7 cellular contexts compared by ENCODE assay signal in the genomic region with DNA sequence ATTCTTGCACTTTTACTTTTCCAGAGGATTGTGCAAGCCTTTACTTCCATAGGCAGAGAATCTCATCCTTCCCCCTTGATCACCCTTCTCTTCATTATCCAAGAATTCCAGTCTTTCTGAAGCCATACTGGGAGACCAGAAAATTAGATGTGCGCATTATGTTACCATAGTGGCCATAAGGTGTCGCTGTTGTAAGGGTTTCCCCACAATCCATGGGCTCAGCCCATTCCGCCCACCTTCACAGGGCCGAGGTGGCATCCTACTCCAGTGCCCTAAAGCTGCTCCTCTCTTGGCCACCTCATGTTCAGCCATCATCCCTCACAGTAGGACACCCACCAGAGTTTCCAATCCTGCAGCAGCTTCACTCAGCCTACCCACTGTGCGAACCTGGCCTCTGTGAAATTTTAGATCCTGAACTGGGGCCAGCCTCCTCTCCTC. TPM values are rescaled to one million over a fixed set of nuclear protein-coding genes. Genes with fewer than 3 reads are reported as not detected.
DNase-seq lines count a peak whose midpoint lies in the region; ATAC-seq and TF ChIP-seq lines count a peak whose summit lies in the region.

No MANE protein-coding gene starts in this region.

- 58 to 59% methylated on average over 5 of the region's 5 CpGs for WGBS in heart right ventricle, 2 donors
- 57 to 68% methylated on average over 5 of the region's 5 CpGs for WGBS in sigmoid colon, 2 donors

- no peak for TF ChIP-seq POLR2A in sigmoid colon (IDR thresholded peaks at IDR 0.05)

- H3K27ac ChIP-seq in heart right ventricle: no peak overlapping the region
- H3K27ac ChIP-seq in sigmoid colon: peak overlapping the region in 2 of 4 donors; percentile 34 to 36

- H3K27ac Mint-ChIP-seq in activated T-cell treated with anti-CD3 and anti-CD28 coated beads, Interleukin-2, amount 50 U/mL, for 24 hours: peak overlapping the region; percentile 45

- TF ChIP-seq CTCF in heart right ventricle (IDR thresholded peaks at IDR 0.05) (peak; percentile 49 to 75 (median 69)), sigmoid colon (IDR thresholded peaks at IDR 0.05) (peak; percentile 37 to 74 (median 53))

- no peaks in the 10 kb centered on the region for H3K9me3 Mint-ChIP-seq in activated T-cell treated with anti-CD3 and anti-CD28 coated beads, Interleukin-2, amount 50 U/mL, for 24 hours

- H3K9me3 ChIP-seq in heart right ventricle (no peaks in the 10 kb centered on the region), sigmoid colon (no peaks in the 10 kb centered on the region)

- H3K4me1 ChIP-seq in heart right ventricle (peaks cover 10 to 76% (median 40%) of the 10 kb centered on the region in 9 donors), sigmoid colon (peaks cover 0 to 60% (median 39%) of the 10 kb centered on the region in 4 donors)

- H3K27me3 ChIP-seq in heart right ventricle (no peaks in the 10 kb centered on the region), sigmoid colon (no peaks in the 10 kb centered on the region)

- H3K4me1 Mint-ChIP-seq in activated T-cell treated with anti-CD3 and anti-CD28 coated beads, Interleukin-2, amount 50 U/mL, for 24 hours (ENCODE audit: low read depth): peaks cover 12% of the 10 kb centered on the region

- no peak overlapping the region for H3K4me3 Mint-ChIP-seq in activated T-cell treated with anti-CD3 and anti-CD28 coated beads, Interleukin-2, amount 50 U/mL, for 24 hours

- DNase-seq in GM03348 (ENCODE audit: low spot score) (peak; percentile 61), Kasumi-1 (lab: John Stamatoyannopoulos, UW) (peak; percentile 10 to 30), heart right ventricle (peak in 1 of 2 donors; percentile 38), sigmoid colon (no peak)
- DNase-seq in activated T-cell treated with anti-CD3 and anti-CD28 coated beads, Interleukin-2, amount 50 U/mL, for 24 hours: no peak

- intact Hi-C loops in heart right ventricle (cut with DNase I): loop anchor here in 9 of 10 donors (1.0 to 10.0 kb wide), 9 partner anchors 67 to 275 kb away; no protein-coding TSS in a partner anchor
- intact Hi-C loops in sigmoid colon (cut with DNase I): loop anchor here (5.0 kb wide), 3 partner anchors 32 to 272 kb away; no protein-coding TSS in a partner anchor

- peaks cover 95% of the 10 kb centered on the region for H3K36me3 Mint-ChIP-seq in activated T-cell treated with anti-CD3 and anti-CD28 coated beads, Interleukin-2, amount 50 U/mL, for 24 hours (ENCODE audit: low read depth)

- ATAC-seq in heart right ventricle (peak in 6 of 8 donors; percentile 13 to 72 (median 46)), HG03280 (IDR thresholded peaks at IDR 0.05; ENCODE audit: unreplicated experiment) (no peak), HG02840 (IDR thresholded peaks at IDR 0.05; ENCODE audit: low FRiP score, unreplicated experiment) (no peak)

- H3K36me3 ChIP-seq in heart right ventricle (peaks cover 0 to 100% (median 21%) of the 10 kb centered on the region in 9 donors), sigmoid colon (peaks cover 0 to 84% (median 19%) of the 10 kb centered on the region in 4 donors)

- no peaks in the 10 kb centered on the region for H3K27me3 Mint-ChIP-seq in activated T-cell treated with anti-CD3 and anti-CD28 coated beads, Interleukin-2, amount 50 U/mL, for 24 hours

- TF ChIP-seq EP300 in sigmoid colon (IDR thresholded peaks at IDR 0.05): no peak

- H3K4me3 ChIP-seq in heart right ventricle (no peak overlapping the region), sigmoid colon (no peak overlapping the region)

RNA-seq across cellular contexts. Expression of a gene that starts 35.0 kb away (rescaled TPM):
- total RNA-seq in heart right ventricle (100 to 1,000 TPM in 1 of 10 donors, 10 to 100 TPM in 9; 26.4 to 122 (median 62.5) TPM), sigmoid colon (100 to 1,000 TPM in 1 of 4 donors, 10 to 100 TPM in 3; 37.4 to 102 (median 96.3) TPM)
- polyA plus RNA-seq in heart right ventricle (10 to 100 TPM; 54.6 to 68.1 TPM), sigmoid colon (100 to 1,000 TPM in 2 of 3 donors, 10 to 100 TPM in 1; 51.1 to 274 (median 207) TPM)

RNA-seq across cellular contexts. Expression of a gene that starts 37.1 kb away (rescaled TPM):
- total RNA-seq in heart right ventricle (100 to 1,000 TPM; 317 to 399 (median 365) TPM), sigmoid colon (100 to 1,000 TPM; 269 to 500 (median 408) TPM)
- polyA plus RNA-seq in heart right ventricle (100 to 1,000 TPM; 119 to 280 TPM), sigmoid colon (100 to 1,000 TPM; 245 to 318 (median 253) TPM)

Comparison
In these comparisons a context has a peak if more than half of its experiments do, and no peak if none do; other contexts are left out.
1. DNase-seq: peak in GM03348 (single experiment) and Kasumi-1 (2 of 2); none in activated T-cell treated with anti-CD3 and anti-CD28 coated beads, Interleukin-2, amount 50 U/mL, for 24 hours (single experiment) and sigmoid colon (single experiment).
2. ATAC-seq: peak in heart right ventricle (6 of 8); none in HG03280 (single experiment) and HG02840 (single experiment).